Comparison of ENCODE assay signal across 3 cellular contexts in the genomic region with DNA sequence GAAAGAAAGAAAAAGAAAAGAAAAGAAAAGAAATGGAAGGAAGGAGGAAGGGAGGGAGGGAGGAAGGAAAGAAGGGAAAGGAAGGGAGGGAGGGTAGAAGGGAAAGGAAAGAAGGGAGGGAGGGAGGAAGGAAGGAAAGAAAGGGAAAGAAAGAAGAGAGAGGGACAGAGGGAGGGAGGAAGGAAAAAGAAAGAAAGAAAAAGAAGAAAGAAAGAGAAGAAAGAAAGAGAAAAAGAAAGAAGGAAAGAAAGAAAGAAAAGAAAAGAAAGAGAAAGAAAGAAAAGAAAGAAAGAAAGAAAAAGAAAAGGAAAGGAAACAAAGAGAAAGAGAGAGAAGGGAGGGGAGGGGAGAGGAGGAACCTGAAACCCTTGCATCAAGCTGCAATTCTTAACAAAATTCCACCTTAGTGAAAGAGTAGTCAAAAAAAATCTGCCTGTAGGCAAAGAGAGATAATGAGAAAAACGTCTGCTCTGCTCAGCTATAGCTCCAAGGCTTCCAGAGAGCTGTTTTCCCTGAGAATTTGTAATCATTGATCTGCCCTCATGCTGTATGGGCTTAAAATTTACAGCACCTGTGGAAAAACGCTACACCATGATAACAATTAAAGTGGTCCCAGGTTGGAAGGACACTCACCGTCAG.
TF ChIP-seq lines count a peak whose summit lies in the region.

No MANE protein-coding gene starts in this region.

TF ChIP-seq in SK-N-SH, 30 proteins besides CTCF, POLR2A, EP300 and RAD21 (continued from another document):
- TF ChIP-seq, protein P1, sequence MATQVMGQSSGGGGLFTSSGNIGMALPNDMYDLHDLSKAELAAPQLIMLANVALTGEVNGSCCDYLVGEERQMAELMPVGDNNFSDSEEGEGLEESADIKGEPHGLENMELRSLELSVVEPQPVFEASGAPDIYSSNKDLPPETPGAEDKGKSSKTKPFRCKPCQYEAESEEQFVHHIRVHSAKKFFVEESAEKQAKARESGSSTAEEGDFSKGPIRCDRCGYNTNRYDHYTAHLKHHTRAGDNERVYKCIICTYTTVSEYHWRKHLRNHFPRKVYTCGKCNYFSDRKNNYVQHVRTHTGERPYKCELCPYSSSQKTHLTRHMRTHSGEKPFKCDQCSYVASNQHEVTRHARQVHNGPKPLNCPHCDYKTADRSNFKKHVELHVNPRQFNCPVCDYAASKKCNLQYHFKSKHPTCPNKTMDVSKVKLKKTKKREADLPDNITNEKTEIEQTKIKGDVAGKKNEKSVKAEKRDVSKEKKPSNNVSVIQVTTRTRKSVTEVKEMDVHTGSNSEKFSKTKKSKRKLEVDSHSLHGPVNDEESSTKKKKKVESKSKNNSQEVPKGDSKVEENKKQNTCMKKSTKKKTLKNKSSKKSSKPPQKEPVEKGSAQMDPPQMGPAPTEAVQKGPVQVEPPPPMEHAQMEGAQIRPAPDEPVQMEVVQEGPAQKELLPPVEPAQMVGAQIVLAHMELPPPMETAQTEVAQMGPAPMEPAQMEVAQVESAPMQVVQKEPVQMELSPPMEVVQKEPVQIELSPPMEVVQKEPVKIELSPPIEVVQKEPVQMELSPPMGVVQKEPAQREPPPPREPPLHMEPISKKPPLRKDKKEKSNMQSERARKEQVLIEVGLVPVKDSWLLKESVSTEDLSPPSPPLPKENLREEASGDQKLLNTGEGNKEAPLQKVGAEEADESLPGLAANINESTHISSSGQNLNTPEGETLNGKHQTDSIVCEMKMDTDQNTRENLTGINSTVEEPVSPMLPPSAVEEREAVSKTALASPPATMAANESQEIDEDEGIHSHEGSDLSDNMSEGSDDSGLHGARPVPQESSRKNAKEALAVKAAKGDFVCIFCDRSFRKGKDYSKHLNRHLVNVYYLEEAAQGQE (IDR thresholded peaks at IDR 0.05; ENCODE audit: low read depth, low read length), result no peak
- no peak for TF ChIP-seq FOSL2 (IDR thresholded peaks at IDR 0.05; ENCODE audit: borderline replicate concordance, low read depth)
- TF ChIP-seq ELF1 (IDR thresholded peaks at IDR 0.05), result no peak
- no peak for TF ChIP-seq MXI1 (IDR thresholded peaks at IDR 0.05; ENCODE audit: low read depth, low read length)
- TF ChIP-seq EZH2phosphoT487 (IDR thresholded peaks at IDR 0.05; ENCODE audit: borderline replicate concordance, low read depth), result no peak
- no peak for TF ChIP-seq MEF2A (IDR thresholded peaks at IDR 0.05; ENCODE audit: borderline replicate concordance, low read depth)
- TF ChIP-seq RCOR1 (IDR thresholded peaks at IDR 0.05; ENCODE audit: low read length), result no peak
- TF ChIP-seq TEAD4 (IDR thresholded peaks at IDR 0.05; ENCODE audit: borderline replicate concordance, insufficient read depth), result no peak
- TF ChIP-seq YY1 (IDR thresholded peaks at IDR 0.05; ENCODE audit: low read depth), result no peak
- TF ChIP-seq GABPA (IDR thresholded peaks at IDR 0.05; ENCODE audit: low read depth), result no peak
- TF ChIP-seq TCF12 (IDR thresholded peaks at IDR 0.05), result no peak
- TF ChIP-seq NRF1 (IDR thresholded peaks at IDR 0.05; ENCODE audit: low read depth, low read length), result no peak
- no peak for TF ChIP-seq FOXJ3 (CRISPR knock-in tag; IDR thresholded peaks at IDR 0.05)
- TF ChIP-seq, protein P2, sequence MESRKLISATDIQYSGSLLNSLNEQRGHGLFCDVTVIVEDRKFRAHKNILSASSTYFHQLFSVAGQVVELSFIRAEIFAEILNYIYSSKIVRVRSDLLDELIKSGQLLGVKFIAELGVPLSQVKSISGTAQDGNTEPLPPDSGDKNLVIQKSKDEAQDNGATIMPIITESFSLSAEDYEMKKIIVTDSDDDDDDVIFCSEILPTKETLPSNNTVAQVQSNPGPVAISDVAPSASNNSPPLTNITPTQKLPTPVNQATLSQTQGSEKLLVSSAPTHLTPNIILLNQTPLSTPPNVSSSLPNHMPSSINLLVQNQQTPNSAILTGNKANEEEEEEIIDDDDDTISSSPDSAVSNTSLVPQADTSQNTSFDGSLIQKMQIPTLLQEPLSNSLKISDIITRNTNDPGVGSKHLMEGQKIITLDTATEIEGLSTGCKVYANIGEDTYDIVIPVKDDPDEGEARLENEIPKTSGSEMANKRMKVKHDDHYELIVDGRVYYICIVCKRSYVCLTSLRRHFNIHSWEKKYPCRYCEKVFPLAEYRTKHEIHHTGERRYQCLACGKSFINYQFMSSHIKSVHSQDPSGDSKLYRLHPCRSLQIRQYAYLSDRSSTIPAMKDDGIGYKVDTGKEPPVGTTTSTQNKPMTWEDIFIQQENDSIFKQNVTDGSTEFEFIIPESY (IDR thresholded peaks at IDR 0.05; ENCODE audit: borderline replicate concordance, low read depth), result no peak
- no peak for TF ChIP-seq JUND (IDR thresholded peaks at IDR 0.05)
- TF ChIP-seq RFX5 (IDR thresholded peaks at IDR 0.05; ENCODE audit: low read length), result no peak
- TF ChIP-seq POLR2AphosphoS5 (IDR thresholded peaks at IDR 0.05; ENCODE audit: low read depth, low read length), result no peak

TF ChIP-seq in SK-N-SH treated with all-trans-retinoic acid at 6 μM for 48 hours, 23 proteins besides CTCF, POLR2A, EP300 and RAD21 (continued from another document and continues in another):
- TF ChIP-seq, protein P3, sequence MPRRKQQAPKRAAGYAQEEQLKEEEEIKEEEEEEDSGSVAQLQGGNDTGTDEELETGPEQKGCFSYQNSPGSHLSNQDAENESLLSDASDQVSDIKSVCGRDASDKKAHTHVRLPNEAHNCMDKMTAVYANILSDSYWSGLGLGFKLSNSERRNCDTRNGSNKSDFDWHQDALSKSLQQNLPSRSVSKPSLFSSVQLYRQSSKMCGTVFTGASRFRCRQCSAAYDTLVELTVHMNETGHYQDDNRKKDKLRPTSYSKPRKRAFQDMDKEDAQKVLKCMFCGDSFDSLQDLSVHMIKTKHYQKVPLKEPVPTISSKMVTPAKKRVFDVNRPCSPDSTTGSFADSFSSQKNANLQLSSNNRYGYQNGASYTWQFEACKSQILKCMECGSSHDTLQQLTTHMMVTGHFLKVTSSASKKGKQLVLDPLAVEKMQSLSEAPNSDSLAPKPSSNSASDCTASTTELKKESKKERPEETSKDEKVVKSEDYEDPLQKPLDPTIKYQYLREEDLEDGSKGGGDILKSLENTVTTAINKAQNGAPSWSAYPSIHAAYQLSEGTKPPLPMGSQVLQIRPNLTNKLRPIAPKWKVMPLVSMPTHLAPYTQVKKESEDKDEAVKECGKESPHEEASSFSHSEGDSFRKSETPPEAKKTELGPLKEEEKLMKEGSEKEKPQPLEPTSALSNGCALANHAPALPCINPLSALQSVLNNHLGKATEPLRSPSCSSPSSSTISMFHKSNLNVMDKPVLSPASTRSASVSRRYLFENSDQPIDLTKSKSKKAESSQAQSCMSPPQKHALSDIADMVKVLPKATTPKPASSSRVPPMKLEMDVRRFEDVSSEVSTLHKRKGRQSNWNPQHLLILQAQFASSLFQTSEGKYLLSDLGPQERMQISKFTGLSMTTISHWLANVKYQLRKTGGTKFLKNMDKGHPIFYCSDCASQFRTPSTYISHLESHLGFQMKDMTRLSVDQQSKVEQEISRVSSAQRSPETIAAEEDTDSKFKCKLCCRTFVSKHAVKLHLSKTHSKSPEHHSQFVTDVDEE (CRISPR knock-in tag; IDR thresholded peaks at IDR 0.05), result no peak
- TF ChIP-seq ISL1 (CRISPR knock-in tag; IDR thresholded peaks at IDR 0.05) (no peak), CSDC2 (CRISPR knock-in tag; IDR thresholded peaks at IDR 0.05) (no peak), ZNF8 (CRISPR knock-in tag; IDR thresholded peaks at IDR 0.05) (no peak), PPARA (CRISPR knock-in tag; IDR thresholded peaks at IDR 0.05; ENCODE audit: borderline replicate concordance) (no peak), ZFP30 (CRISPR knock-in tag; IDR thresholded peaks at IDR 0.05) (no peak), BACH2 (CRISPR knock-in tag; IDR thresholded peaks at IDR 0.05; ENCODE audit: borderline replicate concordance) (no peak)
- TF ChIP-seq, protein P4, sequence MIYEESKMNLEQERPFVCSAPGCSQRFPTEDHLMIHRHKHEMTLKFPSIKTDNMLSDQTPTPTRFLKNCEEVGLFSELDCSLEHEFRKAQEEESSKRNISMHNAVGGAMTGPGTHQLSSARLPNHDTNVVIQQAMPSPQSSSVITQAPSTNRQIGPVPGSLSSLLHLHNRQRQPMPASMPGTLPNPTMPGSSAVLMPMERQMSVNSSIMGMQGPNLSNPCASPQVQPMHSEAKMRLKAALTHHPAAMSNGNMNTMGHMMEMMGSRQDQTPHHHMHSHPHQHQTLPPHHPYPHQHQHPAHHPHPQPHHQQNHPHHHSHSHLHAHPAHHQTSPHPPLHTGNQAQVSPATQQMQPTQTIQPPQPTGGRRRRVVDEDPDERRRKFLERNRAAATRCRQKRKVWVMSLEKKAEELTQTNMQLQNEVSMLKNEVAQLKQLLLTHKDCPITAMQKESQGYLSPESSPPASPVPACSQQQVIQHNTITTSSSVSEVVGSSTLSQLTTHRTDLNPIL (CRISPR knock-in tag; IDR thresholded peaks at IDR 0.05; ENCODE audit: low read depth), result no peak
- TF ChIP-seq, protein P5, sequence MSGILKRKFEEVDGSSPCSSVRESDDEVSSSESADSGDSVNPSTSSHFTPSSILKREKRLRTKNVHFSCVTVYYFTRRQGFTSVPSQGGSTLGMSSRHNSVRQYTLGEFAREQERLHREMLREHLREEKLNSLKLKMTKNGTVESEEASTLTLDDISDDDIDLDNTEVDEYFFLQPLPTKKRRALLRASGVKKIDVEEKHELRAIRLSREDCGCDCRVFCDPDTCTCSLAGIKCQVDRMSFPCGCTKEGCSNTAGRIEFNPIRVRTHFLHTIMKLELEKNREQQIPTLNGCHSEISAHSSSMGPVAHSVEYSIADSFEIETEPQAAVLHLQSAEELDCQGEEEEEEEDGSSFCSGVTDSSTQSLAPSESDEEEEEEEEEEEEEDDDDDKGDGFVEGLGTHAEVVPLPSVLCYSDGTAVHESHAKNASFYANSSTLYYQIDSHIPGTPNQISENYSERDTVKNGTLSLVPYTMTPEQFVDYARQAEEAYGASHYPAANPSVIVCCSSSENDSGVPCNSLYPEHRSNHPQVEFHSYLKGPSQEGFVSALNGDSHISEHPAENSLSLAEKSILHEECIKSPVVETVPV (CRISPR knock-in tag; IDR thresholded peaks at IDR 0.05), result no peak

TF ChIP-seq in WTC11, 78 proteins besides CTCF, POLR2A, EP300 and RAD21 (continued from another document):
- TF ChIP-seq, protein P6, sequence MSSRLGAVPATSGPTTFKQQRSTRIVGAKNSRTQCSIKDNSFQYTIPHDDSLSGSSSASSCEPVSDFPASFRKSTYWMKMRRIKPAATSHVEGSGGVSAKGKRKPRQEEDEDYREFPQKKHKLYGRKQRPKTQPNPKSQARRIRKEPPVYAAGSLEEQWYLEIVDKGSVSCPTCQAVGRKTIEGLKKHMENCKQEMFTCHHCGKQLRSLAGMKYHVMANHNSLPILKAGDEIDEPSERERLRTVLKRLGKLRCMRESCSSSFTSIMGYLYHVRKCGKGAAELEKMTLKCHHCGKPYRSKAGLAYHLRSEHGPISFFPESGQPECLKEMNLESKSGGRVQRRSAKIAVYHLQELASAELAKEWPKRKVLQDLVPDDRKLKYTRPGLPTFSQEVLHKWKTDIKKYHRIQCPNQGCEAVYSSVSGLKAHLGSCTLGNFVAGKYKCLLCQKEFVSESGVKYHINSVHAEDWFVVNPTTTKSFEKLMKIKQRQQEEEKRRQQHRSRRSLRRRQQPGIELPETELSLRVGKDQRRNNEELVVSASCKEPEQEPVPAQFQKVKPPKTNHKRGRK (CRISPR knock-in tag; IDR thresholded peaks at IDR 0.05; ENCODE audit: borderline replicate concordance), result peak; percentile 99
- TF ChIP-seq, protein P7, sequence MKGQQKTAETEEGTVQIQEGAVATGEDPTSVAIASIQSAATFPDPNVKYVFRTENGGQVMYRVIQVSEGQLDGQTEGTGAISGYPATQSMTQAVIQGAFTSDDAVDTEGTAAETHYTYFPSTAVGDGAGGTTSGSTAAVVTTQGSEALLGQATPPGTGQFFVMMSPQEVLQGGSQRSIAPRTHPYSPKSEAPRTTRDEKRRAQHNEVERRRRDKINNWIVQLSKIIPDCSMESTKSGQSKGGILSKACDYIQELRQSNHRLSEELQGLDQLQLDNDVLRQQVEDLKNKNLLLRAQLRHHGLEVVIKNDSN (CRISPR knock-in tag; IDR thresholded peaks at IDR 0.05), result no peak
